ENCODE assay signal across 9 cellular contexts in the genomic region with DNA sequence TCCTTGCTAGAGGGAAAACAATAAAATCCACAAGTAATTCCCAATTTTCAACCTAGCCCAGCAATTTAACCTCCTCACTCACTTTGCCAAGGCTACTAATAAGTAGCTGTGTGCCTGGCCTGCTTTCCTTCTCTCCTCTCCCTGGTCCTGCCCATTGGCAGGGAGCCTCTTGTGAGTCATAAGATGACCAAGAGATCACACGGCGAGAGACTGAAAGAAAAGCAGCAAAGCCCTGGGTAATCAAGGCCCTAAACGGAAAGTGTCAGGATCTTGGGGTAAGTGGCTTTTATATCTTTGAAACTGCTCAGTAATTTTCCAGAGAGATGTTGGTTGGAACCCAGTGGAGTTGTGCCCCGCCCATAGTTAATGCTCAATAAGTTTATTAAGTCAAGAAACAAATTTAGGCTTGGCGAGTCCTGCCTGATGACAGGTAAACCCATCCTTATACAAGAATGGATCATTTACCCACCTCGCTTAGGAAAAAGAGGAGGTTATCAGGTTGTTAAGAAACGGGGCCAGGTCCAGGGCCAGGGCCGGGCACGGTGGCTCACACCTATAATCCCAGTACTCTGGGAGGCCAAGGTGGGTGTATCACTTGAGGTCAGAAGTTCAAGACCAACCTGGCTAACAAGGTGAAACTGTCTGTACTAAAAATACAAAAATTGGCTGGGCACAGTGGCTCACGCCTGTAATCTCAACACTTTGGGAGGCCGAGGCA. TPM values are rescaled to one million over a fixed set of nuclear protein-coding genes. Genes with fewer than 3 reads are reported as not detected.
DNase-seq lines count a peak whose midpoint lies in the region; ATAC-seq and TF ChIP-seq lines count a peak whose summit lies in the region.
"Had no signal": no experiment of that assay in that cellular context is flagged by ENCODE, and none has a peak within 500 bp of the region (broad histone marks: within the 10 kb centered on the region; RNA-seq: fewer than 3 reads in every experiment).

No MANE protein-coding gene starts in this region.

- H3K27me3 ChIP-seq in mucosa of rectum (ENCODE audit: control insufficient read depth in 2 of 2, insufficient read depth in 2 of 2, low read length in 2 of 2): no peaks in the 10 kb centered on the region

- H3K27ac ChIP-seq in mucosa of rectum (ENCODE audit: low read depth in 2 of 2, low read length in 2 of 2): peak overlapping the region; percentile 18 to 55
- H3K27ac ChIP-seq: C4-2B had no signal

- H3K4me3 ChIP-seq in epithelial cell of proximal tubule (ENCODE audit: low read depth, low read length) (peak overlapping the region; percentile 21), mucosa of rectum (ENCODE audit: low read length in 2 of 2) (no peak overlapping the region)

- H3K4me1 ChIP-seq in mucosa of rectum (ENCODE audit: control insufficient read depth in 2 of 2, insufficient read depth in 2 of 2, low read length in 2 of 2): peaks cover 0 to 5% of the 10 kb centered on the region in 2 donors

- H3K9me3 ChIP-seq in mucosa of rectum (ENCODE audit: control insufficient read depth in 2 of 2, low read length in 2 of 2): no peaks in the 10 kb centered on the region

- H3K36me3 ChIP-seq in mucosa of rectum (ENCODE audit: control insufficient read depth in 2 of 2, insufficient read depth in 2 of 2, low read length in 2 of 2): no peaks in the 10 kb centered on the region

- ATAC-seq in GM21367 (IDR thresholded peaks at IDR 0.05; ENCODE audit: unreplicated experiment): no peak
- no peak for ATAC-seq in HG02610 (IDR thresholded peaks at IDR 0.05; ENCODE audit: unreplicated experiment)
- no peak for ATAC-seq in HG03097 (IDR thresholded peaks at IDR 0.05; ENCODE audit: low FRiP score, unreplicated experiment)

- H3K9ac ChIP-seq in mucosa of rectum (ENCODE audit: low read depth in 1 of 2, low read length in 2 of 2): peak overlapping the region in 1 of 2 donors; percentile 26

- DNase-seq in A172 (ENCODE audit: low spot score) (peak; percentile 98), NCI-H460 (ENCODE audit: extremely low read depth, low read depth) (peak; percentile 77), epithelial cell of proximal tubule (ENCODE audit: low read depth) (peak; percentile 84), NCI-H748 (lab: John Stamatoyannopoulos, UW; ENCODE audit: unreplicated experiment) (no peak)

- no peak for TF ChIP-seq CTCF in epithelial cell of proximal tubule (conservative IDR thresholded peaks at IDR 0.05; ENCODE audit: low read depth, low read length)

RNA-seq across cellular contexts. Expression of a gene that starts 10.0 kb away (rescaled TPM):
- 65.5 and 71.3 TPM in 2 replicates for total RNA-seq in A172 (2014; rRNA removed; shearing (Covaris generic))
- total RNA-seq in NCI-H460 (2014; rRNA removed; shearing (Covaris generic)): 106 and 116 TPM in 2 replicates
- 43.8 and 65.1 TPM in 2 replicates for polyA plus RNA-seq in NCI-H460 (2014; cell fraction: nucleus; rRNA removed)
- total RNA-seq in epithelial cell of proximal tubule: 24.3 and 28.1 TPM in 2 replicates
